Comparison of ENCODE assay signal across 1 cellular context in genomic region chr4:89685277-89685676, GRCh38.
TF ChIP-seq lines count a peak whose summit lies in the region.

No MANE protein-coding gene starts in this region.

TF ChIP-seq in WTC11, 78 proteins besides CTCF, POLR2A, EP300 and RAD21 (continued from another document):
- TF ChIP-seq, protein P1, sequence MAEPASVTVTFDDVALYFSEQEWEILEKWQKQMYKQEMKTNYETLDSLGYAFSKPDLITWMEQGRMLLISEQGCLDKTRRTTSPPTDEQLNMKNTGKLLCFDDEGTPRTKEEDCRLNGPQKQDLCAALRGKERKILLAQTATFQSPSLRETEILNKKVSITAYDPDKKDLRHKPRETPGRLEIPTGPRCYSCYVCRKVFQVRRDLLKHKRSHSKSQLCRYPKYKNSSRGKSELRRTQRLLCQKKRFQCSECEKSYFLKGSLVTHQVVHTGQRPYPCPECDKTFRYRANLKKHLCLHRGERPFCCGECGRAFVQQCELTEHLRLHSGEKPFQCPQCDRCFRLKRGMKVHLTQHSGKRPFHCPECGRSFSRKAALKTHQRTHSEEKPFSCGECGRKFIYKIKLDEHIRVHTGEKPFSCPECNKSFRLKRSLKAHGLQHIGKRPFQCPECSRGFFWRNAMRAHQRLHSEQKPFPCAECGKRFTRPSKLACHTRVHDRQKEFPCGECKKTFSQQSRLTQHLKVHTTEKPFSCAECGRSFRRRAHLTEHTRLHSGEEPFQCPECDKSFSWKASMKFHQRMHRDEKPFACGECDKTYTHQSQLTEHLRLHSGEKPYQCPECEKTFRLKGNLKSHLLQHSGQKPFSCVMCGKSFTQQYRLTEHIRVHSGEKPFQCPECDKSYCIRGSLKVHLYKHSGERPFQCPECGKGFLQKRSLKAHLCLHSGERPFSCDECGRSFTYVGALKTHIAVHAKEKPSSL (CRISPR knock-in tag; conservative IDR thresholded peaks at IDR 0.05), result no peak
- no peak for TF ChIP-seq NFYB (CRISPR knock-in tag; conservative IDR thresholded peaks at IDR 0.05; ENCODE audit: low read depth)
- TF ChIP-seq TCF7 (CRISPR knock-in tag; IDR thresholded peaks at IDR 0.05; ENCODE audit: low read depth), result no peak
- TF ChIP-seq CDX4 (CRISPR knock-in tag; IDR thresholded peaks at IDR 0.05; ENCODE audit: borderline replicate concordance), result no peak
- TF ChIP-seq, protein P2, sequence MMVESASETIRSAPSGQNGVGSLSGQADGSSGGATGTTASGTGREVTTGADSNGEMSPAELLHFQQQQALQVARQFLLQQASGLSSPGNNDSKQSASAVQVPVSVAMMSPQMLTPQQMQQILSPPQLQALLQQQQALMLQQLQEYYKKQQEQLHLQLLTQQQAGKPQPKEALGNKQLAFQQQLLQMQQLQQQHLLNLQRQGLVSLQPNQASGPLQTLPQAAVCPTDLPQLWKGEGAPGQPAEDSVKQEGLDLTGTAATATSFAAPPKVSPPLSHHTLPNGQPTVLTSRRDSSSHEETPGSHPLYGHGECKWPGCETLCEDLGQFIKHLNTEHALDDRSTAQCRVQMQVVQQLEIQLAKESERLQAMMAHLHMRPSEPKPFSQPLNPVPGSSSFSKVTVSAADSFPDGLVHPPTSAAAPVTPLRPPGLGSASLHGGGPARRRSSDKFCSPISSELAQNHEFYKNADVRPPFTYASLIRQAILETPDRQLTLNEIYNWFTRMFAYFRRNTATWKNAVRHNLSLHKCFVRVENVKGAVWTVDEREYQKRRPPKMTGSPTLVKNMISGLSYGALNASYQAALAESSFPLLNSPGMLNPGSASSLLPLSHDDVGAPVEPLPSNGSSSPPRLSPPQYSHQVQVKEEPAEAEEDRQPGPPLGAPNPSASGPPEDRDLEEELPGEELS (CRISPR knock-in tag; IDR thresholded peaks at IDR 0.05), result no peak
- no peak for TF ChIP-seq ZNF219 (CRISPR knock-in tag; IDR thresholded peaks at IDR 0.05; ENCODE audit: borderline replicate concordance)
- no peak for TF ChIP-seq CREM (CRISPR knock-in tag; IDR thresholded peaks at IDR 0.05)
- TF ChIP-seq, protein P3, sequence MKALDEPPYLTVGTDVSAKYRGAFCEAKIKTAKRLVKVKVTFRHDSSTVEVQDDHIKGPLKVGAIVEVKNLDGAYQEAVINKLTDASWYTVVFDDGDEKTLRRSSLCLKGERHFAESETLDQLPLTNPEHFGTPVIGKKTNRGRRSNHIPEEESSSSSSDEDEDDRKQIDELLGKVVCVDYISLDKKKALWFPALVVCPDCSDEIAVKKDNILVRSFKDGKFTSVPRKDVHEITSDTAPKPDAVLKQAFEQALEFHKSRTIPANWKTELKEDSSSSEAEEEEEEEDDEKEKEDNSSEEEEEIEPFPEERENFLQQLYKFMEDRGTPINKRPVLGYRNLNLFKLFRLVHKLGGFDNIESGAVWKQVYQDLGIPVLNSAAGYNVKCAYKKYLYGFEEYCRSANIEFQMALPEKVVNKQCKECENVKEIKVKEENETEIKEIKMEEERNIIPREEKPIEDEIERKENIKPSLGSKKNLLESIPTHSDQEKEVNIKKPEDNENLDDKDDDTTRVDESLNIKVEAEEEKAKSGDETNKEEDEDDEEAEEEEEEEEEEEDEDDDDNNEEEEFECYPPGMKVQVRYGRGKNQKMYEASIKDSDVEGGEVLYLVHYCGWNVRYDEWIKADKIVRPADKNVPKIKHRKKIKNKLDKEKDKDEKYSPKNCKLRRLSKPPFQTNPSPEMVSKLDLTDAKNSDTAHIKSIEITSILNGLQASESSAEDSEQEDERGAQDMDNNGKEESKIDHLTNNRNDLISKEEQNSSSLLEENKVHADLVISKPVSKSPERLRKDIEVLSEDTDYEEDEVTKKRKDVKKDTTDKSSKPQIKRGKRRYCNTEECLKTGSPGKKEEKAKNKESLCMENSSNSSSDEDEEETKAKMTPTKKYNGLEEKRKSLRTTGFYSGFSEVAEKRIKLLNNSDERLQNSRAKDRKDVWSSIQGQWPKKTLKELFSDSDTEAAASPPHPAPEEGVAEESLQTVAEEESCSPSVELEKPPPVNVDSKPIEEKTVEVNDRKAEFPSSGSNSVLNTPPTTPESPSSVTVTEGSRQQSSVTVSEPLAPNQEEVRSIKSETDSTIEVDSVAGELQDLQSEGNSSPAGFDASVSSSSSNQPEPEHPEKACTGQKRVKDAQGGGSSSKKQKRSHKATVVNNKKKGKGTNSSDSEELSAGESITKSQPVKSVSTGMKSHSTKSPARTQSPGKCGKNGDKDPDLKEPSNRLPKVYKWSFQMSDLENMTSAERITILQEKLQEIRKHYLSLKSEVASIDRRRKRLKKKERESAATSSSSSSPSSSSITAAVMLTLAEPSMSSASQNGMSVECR (CRISPR knock-in tag; IDR thresholded peaks at IDR 0.05; ENCODE audit: borderline replicate concordance), result no peak
- TF ChIP-seq PRRX2 (CRISPR knock-in tag; IDR thresholded peaks at IDR 0.05), result no peak
- TF ChIP-seq, protein P4, sequence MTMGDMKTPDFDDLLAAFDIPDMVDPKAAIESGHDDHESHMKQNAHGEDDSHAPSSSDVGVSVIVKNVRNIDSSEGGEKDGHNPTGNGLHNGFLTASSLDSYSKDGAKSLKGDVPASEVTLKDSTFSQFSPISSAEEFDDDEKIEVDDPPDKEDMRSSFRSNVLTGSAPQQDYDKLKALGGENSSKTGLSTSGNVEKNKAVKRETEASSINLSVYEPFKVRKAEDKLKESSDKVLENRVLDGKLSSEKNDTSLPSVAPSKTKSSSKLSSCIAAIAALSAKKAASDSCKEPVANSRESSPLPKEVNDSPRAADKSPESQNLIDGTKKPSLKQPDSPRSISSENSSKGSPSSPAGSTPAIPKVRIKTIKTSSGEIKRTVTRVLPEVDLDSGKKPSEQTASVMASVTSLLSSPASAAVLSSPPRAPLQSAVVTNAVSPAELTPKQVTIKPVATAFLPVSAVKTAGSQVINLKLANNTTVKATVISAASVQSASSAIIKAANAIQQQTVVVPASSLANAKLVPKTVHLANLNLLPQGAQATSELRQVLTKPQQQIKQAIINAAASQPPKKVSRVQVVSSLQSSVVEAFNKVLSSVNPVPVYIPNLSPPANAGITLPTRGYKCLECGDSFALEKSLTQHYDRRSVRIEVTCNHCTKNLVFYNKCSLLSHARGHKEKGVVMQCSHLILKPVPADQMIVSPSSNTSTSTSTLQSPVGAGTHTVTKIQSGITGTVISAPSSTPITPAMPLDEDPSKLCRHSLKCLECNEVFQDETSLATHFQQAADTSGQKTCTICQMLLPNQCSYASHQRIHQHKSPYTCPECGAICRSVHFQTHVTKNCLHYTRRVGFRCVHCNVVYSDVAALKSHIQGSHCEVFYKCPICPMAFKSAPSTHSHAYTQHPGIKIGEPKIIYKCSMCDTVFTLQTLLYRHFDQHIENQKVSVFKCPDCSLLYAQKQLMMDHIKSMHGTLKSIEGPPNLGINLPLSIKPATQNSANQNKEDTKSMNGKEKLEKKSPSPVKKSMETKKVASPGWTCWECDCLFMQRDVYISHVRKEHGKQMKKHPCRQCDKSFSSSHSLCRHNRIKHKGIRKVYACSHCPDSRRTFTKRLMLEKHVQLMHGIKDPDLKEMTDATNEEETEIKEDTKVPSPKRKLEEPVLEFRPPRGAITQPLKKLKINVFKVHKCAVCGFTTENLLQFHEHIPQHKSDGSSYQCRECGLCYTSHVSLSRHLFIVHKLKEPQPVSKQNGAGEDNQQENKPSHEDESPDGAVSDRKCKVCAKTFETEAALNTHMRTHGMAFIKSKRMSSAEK (CRISPR knock-in tag; IDR thresholded peaks at IDR 0.05; ENCODE audit: borderline replicate concordance), result no peak
- TF ChIP-seq, protein P5, sequence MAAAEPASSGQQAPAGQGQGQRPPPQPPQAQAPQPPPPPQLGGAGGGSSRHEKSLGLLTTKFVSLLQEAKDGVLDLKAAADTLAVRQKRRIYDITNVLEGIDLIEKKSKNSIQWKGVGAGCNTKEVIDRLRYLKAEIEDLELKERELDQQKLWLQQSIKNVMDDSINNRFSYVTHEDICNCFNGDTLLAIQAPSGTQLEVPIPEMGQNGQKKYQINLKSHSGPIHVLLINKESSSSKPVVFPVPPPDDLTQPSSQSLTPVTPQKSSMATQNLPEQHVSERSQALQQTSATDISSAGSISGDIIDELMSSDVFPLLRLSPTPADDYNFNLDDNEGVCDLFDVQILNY (CRISPR knock-in tag; IDR thresholded peaks at IDR 0.05), result no peak
- TF ChIP-seq, protein P6, sequence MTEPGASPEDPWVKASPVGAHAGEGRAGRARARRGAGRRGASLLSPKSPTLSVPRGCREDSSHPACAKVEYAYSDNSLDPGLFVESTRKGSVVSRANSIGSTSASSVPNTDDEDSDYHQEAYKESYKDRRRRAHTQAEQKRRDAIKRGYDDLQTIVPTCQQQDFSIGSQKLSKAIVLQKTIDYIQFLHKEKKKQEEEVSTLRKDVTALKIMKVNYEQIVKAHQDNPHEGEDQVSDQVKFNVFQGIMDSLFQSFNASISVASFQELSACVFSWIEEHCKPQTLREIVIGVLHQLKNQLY (CRISPR knock-in tag; IDR thresholded peaks at IDR 0.05), result no peak
